17 cellular contexts compared by ENCODE assay signal in genomic region chr11:43723617-43724016, GRCh38. TPM values are rescaled to one million over a fixed set of nuclear protein-coding genes. Genes with fewer than 3 reads are reported as not detected.
A peak's percentile ranks its signal among the peaks of the same experiment; 100 is the strongest.
DNase-seq lines count a peak whose midpoint lies in the region; ATAC-seq and TF ChIP-seq lines count a peak whose summit lies in the region.
"Had no signal": no experiment of that assay in that cellular context is flagged by ENCODE, and none has a peak within 500 bp of the region (broad histone marks: within the 10 kb centered on the region; RNA-seq: fewer than 3 reads in every experiment).

No MANE protein-coding gene starts in this region.

- H3K4me3 ChIP-seq in KMS-11 (IDR thresholded peaks at IDR 0.05; ENCODE audit: insufficient read depth, low read depth, low read length): no peak overlapping the region

- DNase-seq in G401 (ENCODE audit: low spot score) (peak; percentile 22), progenitor cell of endocrine pancreas (ENCODE audit: low spot score, unreplicated experiment) (no peak)
- DNase-seq in central memory CD4-positive, alpha-beta T cell: no peak
- no peak for DNase-seq in activated CD4-positive, CD25-positive, alpha-beta regulatory T cell treated with anti-CD3 and anti-CD28 coated beads, Interleukin-2, amount 50 U/mL, for 72 hours
- DNase-seq: C1 segment of cervical spinal cord, DMS 273 treated with DMSO at 0.1 percent for 48 hours, HCEC 1CT, NCI-H1048, NCI-H1436 treated with DMSO at 0.1 percent for 48 hours, NCI-H2081 treated with DMSO at 0.1 percent for 48 hours, NCI-H510A treated with DMSO at 0.1 percent for 48 hours, SHP77 treated with DMSO at 0.1 percent for 48 hours had no signal

- peak overlapping the region in 3 of 5 experiments; percentile 14 to 96 (median 19) for H3K27ac Mint-ChIP-seq in brain
- peak overlapping the region; percentile 22 for H3K27ac Mint-ChIP-seq in progenitor cell of endocrine pancreas

- no peaks in the 10 kb centered on the region for H3K27me3 ChIP-seq in KMS-11 (ENCODE audit: insufficient read depth, low read depth)

- no peak overlapping the region for H2AFZ ChIP-seq in KMS-11 (ENCODE audit: low read depth)

- peaks cover 2 to 5% (median 2%) of the 10 kb centered on the region in 5 experiments for H3K9me3 Mint-ChIP-seq in brain
- peaks cover 1% of the 10 kb centered on the region for H3K9me3 Mint-ChIP-seq in progenitor cell of endocrine pancreas (ENCODE audit: low read depth)

- in situ Hi-C loops in G401 (cut with HindIII; ENCODE audit: low sequenced_read_pairs): no loop called here

- TF ChIP-seq CTCF in KMS-11 (conservative IDR thresholded peaks at IDR 0.05; ENCODE audit: low read depth, low read length) (no peak), brain (conservative IDR thresholded peaks at IDR 0.05) (no peak), progenitor cell of endocrine pancreas (IDR thresholded peaks at IDR 0.05; ENCODE audit: unreplicated experiment) (no peak)

- peaks cover 31% of the 10 kb centered on the region; the same call in 1 of the 2 replicates for H3K79me2 ChIP-seq in KMS-11 (ENCODE audit: insufficient read depth, low read depth)

- peaks cover 66% of the 10 kb centered on the region for H3K4me1 ChIP-seq in KMS-11 (ENCODE audit: low read depth, poor library complexity, severe bottlenecking)

- peaks cover 12% of the 10 kb centered on the region for H3K4me1 Mint-ChIP-seq in brain
- peaks cover 9% of the 10 kb centered on the region for H3K4me1 Mint-ChIP-seq in progenitor cell of endocrine pancreas (ENCODE audit: low read depth)

- H3K36me3 ChIP-seq in KMS-11 (ENCODE audit: insufficient read depth): no peaks in the 10 kb centered on the region

- H3K27me3 Mint-ChIP-seq in brain: no peaks in the 10 kb centered on the region
- H3K27me3 Mint-ChIP-seq in progenitor cell of endocrine pancreas: no peaks in the 10 kb centered on the region

- H3K36me3 Mint-ChIP-seq in brain: peaks cover 28% of the 10 kb centered on the region
- peaks cover 17% of the 10 kb centered on the region for H3K36me3 Mint-ChIP-seq in progenitor cell of endocrine pancreas (ENCODE audit: insufficient read depth)

- H4K20me1 ChIP-seq in KMS-11 (ENCODE audit: insufficient read depth): no peaks in the 10 kb centered on the region

- H3K4me3 Mint-ChIP-seq in brain: peak overlapping the region in 2 of 5 experiments; percentile 47 to 64
- H3K4me3 Mint-ChIP-seq in progenitor cell of endocrine pancreas (ENCODE audit: low read depth): no peak overlapping the region

- peak overlapping the region; percentile 57 for H3K27ac ChIP-seq in KMS-11

- H3K9ac ChIP-seq in KMS-11: 0 out of 2 replicates have a peak overlapping the region, but pooled peaks have one; percentile 4

- H3K4me2 ChIP-seq in KMS-11: peak overlapping the region; percentile 56

- ATAC-seq in GM19351 (IDR thresholded peaks at IDR 0.05; ENCODE audit: unreplicated experiment): no peak
- ATAC-seq: Panc1, SK-N-SH treated with all-trans-retinoic acid at 6 μM for 48 hours had no signal

RNA-seq across cellular contexts. Expression of gene HSD17B12, which starts 43.1 kb away (rescaled TPM):
- total RNA-seq in G401 (2014; rRNA removed; shearing (Covaris generic)): 46.9 and 54.0 TPM in 2 replicates
- 34.9 TPM for polyA plus RNA-seq in brain (ENCODE audit: insufficient read depth, low read depth, low replicate concordance)
- total RNA-seq in progenitor cell of endocrine pancreas: 84.9 and 91.8 TPM in 2 replicates
